Comparison of ENCODE assay signal across 25 cellular contexts in the genomic region with DNA sequence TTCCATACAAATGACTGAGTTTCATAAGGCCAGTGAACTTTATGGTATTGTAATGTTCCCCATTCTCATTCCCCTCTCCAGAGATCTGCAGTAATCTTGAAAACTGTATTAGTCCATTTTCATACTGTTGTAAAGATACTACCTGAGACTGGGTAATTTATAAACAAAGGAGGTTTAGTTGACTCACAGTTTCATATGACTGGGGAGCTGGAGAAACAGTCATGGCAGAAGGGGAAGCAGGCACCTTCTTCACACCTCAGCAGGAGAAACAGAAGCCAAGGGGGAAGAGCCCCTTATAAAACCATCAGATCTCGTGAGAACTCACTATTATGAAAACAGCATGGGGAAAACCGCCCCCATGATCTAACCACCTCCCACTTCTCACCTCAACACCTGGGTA.
DNase-seq lines count a peak whose midpoint lies in the region; ATAC-seq and TF ChIP-seq lines count a peak whose summit lies in the region.
"Had no signal": no experiment of that assay in that cellular context is flagged by ENCODE, and none has a peak within 500 bp of the region (broad histone marks: within the 10 kb centered on the region; RNA-seq: fewer than 3 reads in every experiment).

No MANE protein-coding gene starts in this region.

- no peak overlapping the region for H3K4me3 Mint-ChIP-seq in endothelial cell (ENCODE audit: unreplicated experiment)
- H3K4me3 Mint-ChIP-seq: CD8-positive, alpha-beta memory T cell had no signal

- TF ChIP-seq POLR2A in lower leg skin (IDR thresholded peaks at IDR 0.05): no peak

- H3K36me3 Mint-ChIP-seq in endothelial cell (ENCODE audit: low read depth, unreplicated experiment): no peaks in the 10 kb centered on the region

- 0 out of 2 replicates have a peak, but pooled peaks cover 6% of the 10 kb centered on the region for H3K9me3 ChIP-seq in BLaER1
- H3K9me3 ChIP-seq: A549 had no signal

- H3K4me3 ChIP-seq in BLaER1 (no peak overlapping the region), lower leg skin (ENCODE audit: low read depth, poor library complexity, severe bottlenecking) (no peak overlapping the region)
- H3K4me3 ChIP-seq: A549, GM23248, PC-9 had no signal

- no peak overlapping the region for H3K9ac ChIP-seq in BLaER1
- H3K9ac ChIP-seq: GM23248, KMS-11 had no signal

- peak; percentile 44 for ATAC-seq in GM18909 (IDR thresholded peaks at IDR 0.05; ENCODE audit: poor library complexity, unreplicated experiment)
- ATAC-seq in HG03175 (IDR thresholded peaks at IDR 0.05; ENCODE audit: unreplicated experiment): peak; percentile 56
- ATAC-seq in foreskin keratinocyte: peak; percentile 60
- ATAC-seq: A549, SK-N-SH treated with all-trans-retinoic acid at 6 μM for 48 hours had no signal

- no peaks in the 10 kb centered on the region for H3K9me3 Mint-ChIP-seq in endothelial cell (ENCODE audit: unreplicated experiment)

- TF ChIP-seq CTCF in foreskin keratinocyte (conservative IDR thresholded peaks at IDR 0.05) (no peak), endothelial cell (IDR thresholded peaks at IDR 0.05; ENCODE audit: unreplicated experiment) (no peak), lower leg skin (IDR thresholded peaks at IDR 0.05) (no peak)

- intact Hi-C loops in lower leg skin (cut with DNase I; ENCODE audit: low total_unique reads): no loop called here

- no peak overlapping the region for H3K27ac Mint-ChIP-seq in endothelial cell (ENCODE audit: unreplicated experiment)
- H3K27ac Mint-ChIP-seq: CD8-positive, alpha-beta memory T cell had no signal

- peaks cover 4% of the 10 kb centered on the region for H3K4me1 Mint-ChIP-seq in endothelial cell (ENCODE audit: unreplicated experiment)
- H3K4me1 Mint-ChIP-seq: CD8-positive, alpha-beta memory T cell had no signal

- DNase-seq in foreskin keratinocyte (peak in 1 of 2 donors; percentile 55), endothelial cell (ENCODE audit: low spot score) (no peak), lower leg skin (ENCODE audit: low spot score in 2 of 2) (no peak), COLO829 (ENCODE audit: low spot score) (no peak), NCI-H524 (lab: John Stamatoyannopoulos, UW) (no peak)
- DNase-seq: C1 segment of cervical spinal cord; CD8-positive, alpha-beta memory T cell; GM23248; HCEC 1CT; NCI-H1417; NCI-H187; NCI-H2107; NCI-H2227 treated with DMSO at 0.1 percent for 48 hours; NCI-H510A treated with DMSO at 0.1 percent for 48 hours; NCI-H82; PC-9; SIG-M5 had no signal

- H3K27ac ChIP-seq in BLaER1: no peak overlapping the region
- H3K27ac ChIP-seq in foreskin keratinocyte: peak overlapping the region; percentile 71
- H3K27ac ChIP-seq: A549, GM23248, HL-60, KMS-11, PC-9, RWPE1 had no signal

- WGBS in lower leg skin, 2 donors: 76 to 84% methylated on average over 2 of the region's 2 CpGs

- H3K4me1 ChIP-seq in BLaER1 (peaks cover 24% of the 10 kb centered on the region), foreskin keratinocyte (peaks cover 31% of the 10 kb centered on the region)
- H3K4me1 ChIP-seq: A549 had no signal

- H4K20me1 ChIP-seq in BLaER1: no peaks in the 10 kb centered on the region

- peaks cover 2% of the 10 kb centered on the region for H3K27me3 Mint-ChIP-seq in endothelial cell (ENCODE audit: unreplicated experiment)

- H3K4me2 ChIP-seq in BLaER1: peak overlapping the region; percentile 67; the same call in 1 of the 2 replicates
- H3K4me2 ChIP-seq: A549, KMS-11, PC-9 had no signal

- H3K36me3 ChIP-seq in BLaER1: no peaks in the 10 kb centered on the region

- no peaks in the 10 kb centered on the region for H3K27me3 ChIP-seq in BLaER1
- H3K27me3 ChIP-seq in foreskin keratinocyte: no peaks in the 10 kb centered on the region
